In genomic region chr10:126459032-126459831, GRCh38 we compare ENCODE assay signal across 11 cellular contexts.
DNase-seq lines count a peak whose midpoint lies in the region; ATAC-seq and TF ChIP-seq lines count a peak whose summit lies in the region.
"Had no signal": no experiment of that assay in that cellular context is flagged by ENCODE, and none has a peak within 500 bp of the region (broad histone marks: within the 10 kb centered on the region; RNA-seq: fewer than 3 reads in every experiment).

No MANE protein-coding gene starts in this region.

- TF ChIP-seq RAD21 in HCT116 (IDR thresholded peaks at IDR 0.05; ENCODE audit: low read depth): no peak

- H4K20me1 ChIP-seq in HCT116 (ENCODE audit: insufficient read depth): no peaks in the 10 kb centered on the region

- POLR2A ChIA-PET in HCT116 (lab: Charles Lee): no interaction called here

- H3K9ac ChIP-seq in HCT116 (ENCODE audit: low read length): no peak overlapping the region

- TF ChIP-seq CTCF in HCT116 (IDR thresholded peaks at IDR 0.05 in 2 of 3, conservative IDR thresholded peaks at IDR 0.05 in 1 of 3; ENCODE audit: borderline replicate concordance in 1 of 3, insufficient read depth in 1 of 3, low read depth in 2 of 3, low read length in 2 of 3) (no peak), brain microvascular endothelial cell (IDR thresholded peaks at IDR 0.05; ENCODE audit: low read depth, low read length, missing control alignments) (peak; percentile 65), gastrocnemius medialis (IDR thresholded peaks at IDR 0.05 in 4 of 5, conservative IDR thresholded peaks at IDR 0.05 in 1 of 5) (no peak), right atrium auricular region (IDR thresholded peaks at IDR 0.05) (no peak)

- H2AFZ ChIP-seq in HCT116 (ENCODE audit: low read depth, low read length, poor library complexity, severe bottlenecking): no peak overlapping the region

- no peaks in the 10 kb centered on the region for H3K36me3 ChIP-seq in HCT116 (ENCODE audit: control insufficient read depth in 1 of 2, insufficient read depth in 2 of 2, low read length in 2 of 2)
- no peaks in the 10 kb centered on the region for H3K36me3 ChIP-seq in brain microvascular endothelial cell (replicated peaks)
- H3K36me3 ChIP-seq in gastrocnemius medialis: no peaks in the 10 kb centered on the region
- no peaks in the 10 kb centered on the region for H3K36me3 ChIP-seq in right atrium auricular region
- H3K36me3 ChIP-seq: upper lobe of right lung had no signal

- TF ChIP-seq POLR2A in HCT116 (IDR thresholded peaks at IDR 0.05; ENCODE audit: borderline replicate concordance, extremely low read depth, insufficient read depth, insufficient read length) (no peak), gastrocnemius medialis (IDR thresholded peaks at IDR 0.05) (no peak)

- in situ Hi-C loops in ACHN (cut with HindIII; ENCODE audit: low pct_ligation_motif_present, low pct_unique_long_range_greater_than_20kb, low sequenced_read_pairs): no loop called here
- in situ Hi-C loops in brain microvascular endothelial cell (cut with HindIII; ENCODE audit: low pct_ligation_motif_present, low sequenced_read_pairs): no loop called here
- in situ Hi-C loops in gastrocnemius medialis (cut with MboI; ENCODE audit: low sequenced_read_pairs in 4 of 4): no loop called here

- H3K27me3 ChIP-seq in HCT116 (ENCODE audit: insufficient read depth, low read length): peaks cover 50% of the 10 kb centered on the region
- H3K27me3 ChIP-seq in brain microvascular endothelial cell (replicated peaks): no peaks in the 10 kb centered on the region
- H3K27me3 ChIP-seq in gastrocnemius medialis: no peaks in the 10 kb centered on the region
- H3K27me3 ChIP-seq in right atrium auricular region: no peaks in the 10 kb centered on the region
- H3K27me3 ChIP-seq: upper lobe of right lung had no signal

- no peaks in the 10 kb centered on the region for H3K9me2 ChIP-seq in HCT116 (ENCODE audit: insufficient read depth)

- no peaks in the 10 kb centered on the region for H3K9me3 ChIP-seq in HCT116 (ENCODE audit: control insufficient read depth in 1 of 2, insufficient read depth in 1 of 2, low read depth in 1 of 2, low read length in 2 of 2)
- no peaks in the 10 kb centered on the region for H3K9me3 ChIP-seq in gastrocnemius medialis
- H3K9me3 ChIP-seq in right atrium auricular region: no peaks in the 10 kb centered on the region
- H3K9me3 ChIP-seq: upper lobe of right lung had no signal

- H3K27ac ChIP-seq in HCT116 (ENCODE audit: low read depth, low read length): no peak overlapping the region
- H3K27ac ChIP-seq in brain microvascular endothelial cell: peak overlapping the region; percentile 72
- no peak overlapping the region for H3K27ac ChIP-seq in gastrocnemius medialis
- no peak overlapping the region for H3K27ac ChIP-seq in right atrium auricular region
- H3K27ac ChIP-seq: upper lobe of right lung had no signal

- H3K4me2 ChIP-seq in HCT116 (ENCODE audit: low read length): peak overlapping the region; percentile 47; the same call in 1 of the 2 replicates

- ATAC-seq in HCT116 (no peak), HG03378 (IDR thresholded peaks at IDR 0.05; ENCODE audit: unreplicated experiment) (no peak), gastrocnemius medialis (no peak)

- CTCF ChIA-PET in HCT116 (lab: Charles Lee): no interaction called here

- H3K4me1 ChIP-seq in HCT116 (ENCODE audit: control insufficient read depth in 1 of 2, insufficient read depth in 2 of 2, low read length in 2 of 2): peaks cover 5 to 15% of the 10 kb centered on the region in 2 experiments
- H3K4me1 ChIP-seq in gastrocnemius medialis: no peaks in the 10 kb centered on the region
- H3K4me1 ChIP-seq in right atrium auricular region: no peaks in the 10 kb centered on the region
- H3K4me1 ChIP-seq: upper lobe of right lung had no signal

- DNase-seq in ACHN (peak; percentile 4), HCT116 (ENCODE audit: low read depth, low spot score) (no peak), brain microvascular endothelial cell (peak; percentile 76), kidney tubule cell (ENCODE audit: low spot score) (peak; percentile 33), gastrocnemius medialis (no peak), SKM-1 (lab: John Stamatoyannopoulos, UW; ENCODE audit: unreplicated experiment) (no peak), right atrium auricular region (ENCODE audit: low spot score) (no peak)
- DNase-seq: NCI-H524 treated with DMSO at 0.1 percent for 48 hours, Right ventricle myocardium superior, upper lobe of right lung had no signal

- no peaks in the 10 kb centered on the region for H3K79me2 ChIP-seq in HCT116 (ENCODE audit: insufficient read depth, low read length)

- H3K4me3 ChIP-seq in HCT116 (replicated peaks in 1 of 2; ENCODE audit: low read depth in 1 of 2, low read length in 2 of 2) (no peak overlapping the region), brain microvascular endothelial cell (ENCODE audit: low read depth, low read length) (no peak overlapping the region), gastrocnemius medialis (no peak overlapping the region), right atrium auricular region (no peak overlapping the region)
- H3K4me3 ChIP-seq: upper lobe of right lung had no signal

- intact Hi-C loops in HCT116 (cut with micrococcal nuclease): no loop called here
- intact Hi-C loops in gastrocnemius medialis (cut with DNase I; ENCODE audit: low total_unique reads): no loop called here

- RAD21 ChIA-PET in HCT116 (lab: Charles Lee; ENCODE audit: low non-redundant PET in 1 of 2, low total read pairs in 2 of 2, uncharacterized antibody in 2 of 2, unreplicated experiment in 2 of 2): no interaction called here

- BruUV-seq in HCT116 (replicated peaks; lab: Mats Ljungman, UMichigan): no TSS peak

TF ChIP-seq in HCT116, 20 proteins besides CTCF, POLR2A, EP300 and RAD21 (continues in another document):
- TF ChIP-seq MAX (IDR thresholded peaks at IDR 0.05): no peak
- no peak for TF ChIP-seq ZNF274 (IDR thresholded peaks at IDR 0.05; ENCODE audit: low read depth, low read length)
- no peak for TF ChIP-seq ELF1 (IDR thresholded peaks at IDR 0.05; ENCODE audit: borderline replicate concordance, low read depth)
- TF ChIP-seq EZH2phosphoT487 (IDR thresholded peaks at IDR 0.05; ENCODE audit: borderline replicate concordance): no peak
- no peak for TF ChIP-seq REST (IDR thresholded peaks at IDR 0.05; ENCODE audit: low read depth)
- no peak for TF ChIP-seq ZBTB33 (IDR thresholded peaks at IDR 0.05; ENCODE audit: extremely low read depth, insufficient replicate concordance, low read length)
- TF ChIP-seq JUND (IDR thresholded peaks at IDR 0.05): no peak
- no peak for TF ChIP-seq EGR1 (IDR thresholded peaks at IDR 0.05; ENCODE audit: low read depth)
- no peak for TF ChIP-seq EZH2 (IDR thresholded peaks at IDR 0.05)
- TF ChIP-seq ATF3 (IDR thresholded peaks at IDR 0.05): no peak
- TF ChIP-seq ZFX (IDR thresholded peaks at IDR 0.05): no peak
- TF ChIP-seq SP1 (IDR thresholded peaks at IDR 0.05; ENCODE audit: low read depth): no peak
- TF ChIP-seq CEBPB (IDR thresholded peaks at IDR 0.05; ENCODE audit: low read depth): no peak
- no peak for TF ChIP-seq SRF (IDR thresholded peaks at IDR 0.05; ENCODE audit: low read depth)
- no peak for TF ChIP-seq FOSL1 (IDR thresholded peaks at IDR 0.05; ENCODE audit: low read depth)
- no peak for TF ChIP-seq POLR2AphosphoS5 (IDR thresholded peaks at IDR 0.05; ENCODE audit: low read depth, low read length)

Comparison
In these comparisons a context has a peak if more than half of its experiments do, and no peak if none do; other contexts are left out.
1. DNase-seq: peak in ACHN (single experiment), brain microvascular endothelial cell (single experiment) and kidney tubule cell (single experiment); none in HCT116 (single experiment), gastrocnemius medialis (0 of 2), SKM-1 (single experiment) and right atrium auricular region (single experiment).